Comparison of ENCODE assay signal across 10 cellular contexts in the genomic region with DNA sequence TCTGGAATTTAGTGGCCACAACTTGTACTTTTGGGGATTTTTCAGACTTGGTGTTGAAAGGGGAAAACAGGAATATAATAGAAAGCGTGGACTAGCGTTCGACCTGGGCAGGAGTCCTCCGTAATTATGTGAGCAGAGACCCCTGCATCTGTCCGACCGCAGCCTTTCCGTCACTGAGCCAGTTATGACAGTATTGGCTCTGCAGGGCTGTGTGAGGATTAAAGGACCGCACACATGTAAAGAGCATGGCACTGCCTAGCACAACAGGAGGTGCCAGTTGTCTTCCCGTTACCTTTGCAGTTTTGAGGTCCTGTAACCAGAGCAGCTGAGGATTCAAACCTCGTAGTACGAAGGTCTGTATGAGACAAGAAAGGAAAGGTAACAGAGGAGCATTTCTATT. TPM values are rescaled to one million over a fixed set of nuclear protein-coding genes. Genes with fewer than 3 reads are reported as not detected.
DNase-seq lines count a peak whose midpoint lies in the region; ATAC-seq and TF ChIP-seq lines count a peak whose summit lies in the region.
"Had no signal": no experiment of that assay in that cellular context is flagged by ENCODE, and none has a peak within 500 bp of the region (broad histone marks: within the 10 kb centered on the region; RNA-seq: fewer than 3 reads in every experiment).

No MANE protein-coding gene starts in this region.

- TF ChIP-seq CTCF in A673 (conservative IDR thresholded peaks at IDR 0.05; ENCODE audit: low read depth, low read length) (no peak), HL-60 (IDR thresholded peaks at IDR 0.05; ENCODE audit: insufficient read depth, low read length) (no peak), astrocyte of the spinal cord (IDR thresholded peaks at IDR 0.05; ENCODE audit: low read depth, low read length) (no peak)

- CTCF ChIA-PET in A673 (lab: Charles Lee): no interaction called here

- H3K27ac ChIP-seq in A673 (ENCODE audit: low read depth, low read length, poor library complexity, severe bottlenecking) (no peak overlapping the region), HL-60 (replicated peaks) (no peak overlapping the region)

- no peak for ATAC-seq in GM19467 (IDR thresholded peaks at IDR 0.05; ENCODE audit: unreplicated experiment)

- H3K36me3 ChIP-seq in A673 (ENCODE audit: insufficient read depth, low read length, poor library complexity, severe bottlenecking): no peaks in the 10 kb centered on the region

- H3K27me3 ChIP-seq in A673 (replicated peaks; ENCODE audit: insufficient read depth, low read depth, low read length, poor library complexity) (no peaks in the 10 kb centered on the region), HL-60 (ENCODE audit: insufficient read depth, poor library complexity, severe bottlenecking) (no peaks in the 10 kb centered on the region)

- intact Hi-C loops in A673 (cut with micrococcal nuclease; ENCODE audit: unreplicated experiment): no loop called here

- in situ Hi-C loops in astrocyte of the spinal cord (cut with HindIII; ENCODE audit: low sequenced_read_pairs): no loop called here

- POLR2A ChIA-PET in A673 (lab: Charles Lee; ENCODE audit: low non-redundant PET): no interaction called here

- no peak for DNase-seq in A673 (ENCODE audit: low spot score)
- no peak for DNase-seq in HL-60 (ENCODE audit: low read depth in 1 of 2, low spot score in 1 of 2)
- no peak for DNase-seq in astrocyte of the spinal cord (ENCODE audit: low read depth, low spot score)
- peak; percentile 62 for DNase-seq in mesenteric fat pad (ENCODE audit: low spot score)
- no peak for DNase-seq in NCI-H82 treated with DMSO at 0.1 percent for 48 hours (lab: John Stamatoyannopoulos, UW; ENCODE audit: unreplicated experiment)
- DNase-seq in NCI-H1417 treated with DMSO at 0.1 percent for 48 hours (lab: John Stamatoyannopoulos, UW): no peak
- DNase-seq in central memory CD4-positive, alpha-beta T cell: no peak
- DNase-seq: left ventricle myocardium superior, NCI-H2029 treated with DMSO at 0.1 percent for 48 hours had no signal

- H3K4me3 ChIP-seq in A673 (ENCODE audit: low read depth, low read length, poor library complexity, severe bottlenecking): peak overlapping the region; percentile 85
- H3K4me3 ChIP-seq in HL-60 (replicated peaks; ENCODE audit: insufficient read depth, low read length): peak overlapping the region; percentile 73; the same call in 1 of the 2 replicates
- peak overlapping the region; percentile 75 for H3K4me3 ChIP-seq in astrocyte of the spinal cord (ENCODE audit: low read depth, low read length)

- H3K9me3 ChIP-seq in A673 (ENCODE audit: low read depth, low read length, poor library complexity, severe bottlenecking): no peaks in the 10 kb centered on the region

- H3K4me1 ChIP-seq in A673 (ENCODE audit: insufficient read depth, low read length, poor library complexity, severe bottlenecking): peaks cover 6% of the 10 kb centered on the region

- BruUV-seq in A673 (replicated peaks; lab: Mats Ljungman, UMichigan): no TSS peak

RNA-seq across cellular contexts. Expression of a gene that starts 1.2 kb away (rescaled TPM):
- 15.0 and 17.3 TPM in 2 replicates for total RNA-seq in A673 (2021)
- 28.8 TPM for total RNA-seq in mesenteric fat pad

RNA-seq across cellular contexts. Expression of a gene that starts 9.1 kb away (rescaled TPM):
- total RNA-seq in A673 (2021): 88.6 and 90.1 TPM in 2 replicates
- 168 TPM for total RNA-seq in mesenteric fat pad

RNA-seq across cellular contexts. Expression of a gene that starts 46.8 kb away (rescaled TPM):
- total RNA-seq in A673 (2021): 43.8 and 53.5 TPM in 2 replicates
- 63.1 TPM for total RNA-seq in mesenteric fat pad
